ENCODE assay signal across 22 cellular contexts in genomic region chr3:52134761-52135160, GRCh38. TPM values are rescaled to one million over a fixed set of nuclear protein-coding genes. Genes with fewer than 3 reads are reported as not detected.
DNase-seq lines count a peak whose midpoint lies in the region; ATAC-seq, FAIRE-seq and TF ChIP-seq lines count a peak whose summit lies in the region.
"Had no signal": no experiment of that assay in that cellular context is flagged by ENCODE, and none has a peak within 500 bp of the region (broad histone marks: within the 10 kb centered on the region; RNA-seq: fewer than 3 reads in every experiment).

No MANE protein-coding gene starts in this region.

- no peaks in the 10 kb centered on the region for H3K9me3 Mint-ChIP-seq in WTC11
- H3K9me3 Mint-ChIP-seq: CD8-positive, alpha-beta memory T cell; H9; IgD-negative memory B cell had no signal

- H4K8ac ChIP-seq in neuronal stem cell (ENCODE audit: low read depth, low read length), result no peak overlapping the region

- no peaks in the 10 kb centered on the region for H4K20me1 ChIP-seq in GM12878 (ENCODE audit: control insufficient read depth, insufficient read depth)

- no peak overlapping the region; the same call in 1 of the 2 replicates for H2AFZ ChIP-seq in GM12878 (ENCODE audit: control insufficient read depth, low read depth, low read length)
- no peak overlapping the region for H2AFZ ChIP-seq in neuronal stem cell (ENCODE audit: low read length)

- H3K4me3 ChIP-seq in GM12878, result no peak overlapping the region
- no peak overlapping the region for H3K4me3 ChIP-seq in neuronal stem cell (ENCODE audit: low read length in 2 of 2)
- no peak overlapping the region for H3K4me3 ChIP-seq in thyroid gland (replicated peaks in 1 of 3)
- H3K4me3 ChIP-seq: SJSA1 had no signal

- H3K9me3 ChIP-seq in GM12878 (replicated peaks; ENCODE audit: control insufficient read depth, insufficient read depth, low read length) (no peaks in the 10 kb centered on the region), neuronal stem cell (replicated peaks in 1 of 2; ENCODE audit: control insufficient read depth in 2 of 2, insufficient read depth in 1 of 2, low read depth in 1 of 2, low read length in 2 of 2) (no peaks in the 10 kb centered on the region), thyroid gland (no peaks in the 10 kb centered on the region)
- H3K9me3 ChIP-seq: BE2C, SJSA1 had no signal

- H3K27ac Mint-ChIP-seq in WTC11, result no peak overlapping the region
- H3K27ac Mint-ChIP-seq: H9, IgD-negative memory B cell had no signal

- H3K23ac ChIP-seq in neuronal stem cell (ENCODE audit: low read depth, low read length, poor library complexity), result no peak overlapping the region

- H2BK120ac ChIP-seq in neuronal stem cell (ENCODE audit: low read depth, low read length), result no peak overlapping the region

- ATAC-seq in GM12878 (no peak), HG03196 (IDR thresholded peaks at IDR 0.05; ENCODE audit: unreplicated experiment) (no peak), WTC11 (no peak), GM21737 (IDR thresholded peaks at IDR 0.05; ENCODE audit: unreplicated experiment) (no peak)

- no peaks in the 10 kb centered on the region for H3K27me3 Mint-ChIP-seq in WTC11 (ENCODE audit: low read depth)
- H3K27me3 Mint-ChIP-seq: CD8-positive, alpha-beta memory T cell; IgD-negative memory B cell had no signal

- H3K4me3 Mint-ChIP-seq in WTC11, result no peak overlapping the region
- H3K4me3 Mint-ChIP-seq: CD8-positive, alpha-beta memory T cell; H9; IgD-negative memory B cell had no signal

- no TSS peak for BruUV-seq in GM12878 (replicated peaks; lab: Mats Ljungman, UMichigan)

- H3K27ac ChIP-seq in GM12878 (ENCODE audit: control insufficient read depth, insufficient read depth) (no peak overlapping the region), neuronal stem cell (replicated peaks; ENCODE audit: low read length) (no peak overlapping the region), thyroid gland (no peak overlapping the region)
- H3K27ac ChIP-seq: RWPE1, SJSA1 had no signal

- WGBS in GM12878 (ENCODE audit: insufficient coverage, insufficient replicate concordance, low lambda C conversion rate, missing lambda C conversion rate), result 36% methylated on average over 3 of the region's 3 CpGs
- WGBS in neuronal stem cell (ENCODE audit: extremely low coverage in 2 of 2, insufficient read length in 2 of 2, insufficient replicate concordance in 1 of 2), 2 donors, result no CpG with 5 or more reads among the region's 3 CpGs
- WGBS in thyroid gland, 2 donors, result 80 to 92% methylated on average over 3 of the region's 3 CpGs

- no peak overlapping the region for H3K4ac ChIP-seq in neuronal stem cell (ENCODE audit: low read length)

- peak; percentile 49 for DNase-seq in CMK (ENCODE audit: low read depth)
- DNase-seq in GM12891 (ENCODE audit: insufficient read length, low spot score), result no peak
- no peak for DNase-seq in GM12878 (ENCODE audit: low read depth, low spot score)
- no peak for DNase-seq in neuronal stem cell (ENCODE audit: low spot score)
- DNase-seq in thyroid gland, result no peak
- no peak for DNase-seq in WTC11 (ENCODE audit: low spot score)
- DNase-seq: BE2C; CD8-positive, alpha-beta memory T cell; DMS79 treated with DMSO at 0.1 percent for 48 hours; H9; MM.1S; NCI-H1105 treated with DMSO at 0.1 percent for 48 hours; NCI-H187; NCI-H2171; NCI-H446 treated with DMSO at 0.1 percent for 48 hours; SW 1271 had no signal

- intact Hi-C loops in GM12878 (cut with micrococcal nuclease; ENCODE audit: unreplicated experiment), result no loop called here
- intact Hi-C loops in thyroid gland (cut with DNase I), result no loop called here

- no peak overlapping the region for H2BK15ac ChIP-seq in neuronal stem cell (ENCODE audit: low read length)

- no peak for TF ChIP-seq EP300 in GM12878 (IDR thresholded peaks at IDR 0.05; ENCODE audit: borderline replicate concordance in 1 of 2, control insufficient read depth in 1 of 2, low read depth in 2 of 2, low read length in 2 of 2)

- H3K4me1 Mint-ChIP-seq in WTC11, result no peaks in the 10 kb centered on the region
- H3K4me1 Mint-ChIP-seq: H9, IgD-negative memory B cell had no signal

- H3K79me1 ChIP-seq in neuronal stem cell (ENCODE audit: low read depth, low read length), result no peaks in the 10 kb centered on the region

- in situ Hi-C loops in GM12878 (cut with MboI), result no loop called here

- H3K27me3 ChIP-seq in GM12878 (replicated peaks in 1 of 2; ENCODE audit: control insufficient read depth in 2 of 2, insufficient read depth in 2 of 2, low read length in 1 of 2) (no peaks in the 10 kb centered on the region), neuronal stem cell (ENCODE audit: control insufficient read depth in 3 of 3, insufficient read depth in 3 of 3, low read depth in 1 of 3, low read length in 3 of 3) (no peaks in the 10 kb centered on the region), thyroid gland (no peaks in the 10 kb centered on the region)
- H3K27me3 ChIP-seq: BE2C, SJSA1 had no signal

- H3K4me1 ChIP-seq in GM12878 (ENCODE audit: control insufficient read depth, insufficient read depth, low read length) (peaks cover 26% of the 10 kb centered on the region), neuronal stem cell (ENCODE audit: control insufficient read depth in 2 of 2, insufficient read depth in 1 of 2, low read depth in 1 of 2, low read length in 2 of 2) (peaks cover 0 to 7% of the 10 kb centered on the region in 2 donors), thyroid gland (peaks cover 0 to 8% of the 10 kb centered on the region in 2 donors)
- H3K4me1 ChIP-seq: BE2C had no signal

- SMC1A ChIA-PET in GM12878 (lab: Charles Lee; ENCODE audit: uncharacterized antibody, unreplicated experiment), result interaction anchor here (1.1 to 1.5 kb wide), 2 partner anchors 11 to 80 kb away, joined by 4 read pairs; no protein-coding TSS in a partner anchor

- peaks cover 5 to 10% of the 10 kb centered on the region in 2 experiments; a peak in 3 of 4 replicates for H3K36me3 ChIP-seq in GM12878 (ENCODE audit: control insufficient read depth in 2 of 2, insufficient read depth in 2 of 2, low read length in 1 of 2)
- peaks cover 16 to 71% of the 10 kb centered on the region in 2 donors for H3K36me3 ChIP-seq in neuronal stem cell (replicated peaks in 1 of 2; ENCODE audit: control insufficient read depth in 2 of 2, insufficient read depth in 2 of 2, low read length in 2 of 2)
- H3K36me3 ChIP-seq in thyroid gland, result no peaks in the 10 kb centered on the region
- H3K36me3 ChIP-seq: BE2C had no signal

- CTCF ChIA-PET in GM12878 (lab: Yijun Ruan, JAX) (interaction anchor here (1.1 to 2.8 kb wide), 6 partner anchors 12 to 133 kb away, joined by 3 to 19 read pairs (median 6); no protein-coding TSS in a partner anchor), WTC11 (lab: Charles Lee) (interaction anchor here (0.8 to 2.5 kb wide), 3 partner anchors 10 to 130 kb away, joined by 3 to 6 read pairs (median 4); no protein-coding TSS in a partner anchor)

- no peak for TF ChIP-seq RAD21 in GM12878 (IDR thresholded peaks at IDR 0.05; ENCODE audit: insufficient read depth, low read depth, low read length)

- H3K4me2 ChIP-seq in GM12878 (ENCODE audit: control insufficient read depth, insufficient read depth) (no peak overlapping the region), neuronal stem cell (ENCODE audit: insufficient read depth, low read length, poor library complexity, severe bottlenecking) (no peak overlapping the region)

- H3K79me2 ChIP-seq in GM12878 (ENCODE audit: control insufficient read depth, insufficient read depth, low read length), result no peaks in the 10 kb centered on the region

- POLR2A ChIA-PET in GM12878 (lab: Charles Lee), result interaction anchor here (0.9 to 1.1 kb wide), 2 partner anchors 12 to 82 kb away, joined by 3 to 4 read pairs; no protein-coding TSS in a partner anchor
- POLR2A ChIA-PET in WTC11 (lab: Charles Lee), result interaction anchor here (1.4 kb wide), 1 partner anchor 131 kb away, joined by 4 read pairs; no protein-coding TSS in a partner anchor

- no peak overlapping the region for H3K14ac ChIP-seq in neuronal stem cell (ENCODE audit: low read length)

- no peak overlapping the region for H2AK5ac ChIP-seq in neuronal stem cell (ENCODE audit: low read depth, low read length)

- H3K18ac ChIP-seq in neuronal stem cell (ENCODE audit: low read length), result no peak overlapping the region

- FAIRE-seq in GM12891 (lab: Jason Lieb, UNC) (no peak), GM12878 (lab: Jason Lieb, UNC) (no peak)
- FAIRE-seq: G401.6 had no signal

- RAD21 ChIA-PET in GM12878 (lab: Charles Lee; ENCODE audit: unreplicated experiment), result interaction anchor here (0.7 kb wide), 1 partner anchor 133 kb away, joined by 3 read pairs; no protein-coding TSS in a partner anchor

- TF ChIP-seq POLR2A in GM12891 (IDR thresholded peaks at IDR 0.05; ENCODE audit: low read depth, low read length) (no peak), GM12878 (IDR thresholded peaks at IDR 0.05; ENCODE audit: low read depth, low read length) (no peak), thyroid gland (IDR thresholded peaks at IDR 0.05) (no peak)

- TF ChIP-seq CTCF in GM12878 (IDR thresholded peaks at IDR 0.05 in 2 of 3, conservative IDR thresholded peaks at IDR 0.05 in 1 of 3; ENCODE audit: control insufficient read depth in 2 of 3, extremely low read depth in 1 of 3, insufficient read depth in 1 of 3, low read depth in 3 of 3, low read length in 3 of 3) (no peak), thyroid gland (IDR thresholded peaks at IDR 0.05) (no peak), WTC11 (IDR thresholded peaks at IDR 0.05) (no peak)

- no peak overlapping the region for H2BK12ac ChIP-seq in neuronal stem cell (ENCODE audit: low read length)

- no peak overlapping the region for H4K91ac ChIP-seq in neuronal stem cell (ENCODE audit: low read depth, low read length, poor library complexity)

- H3K9ac ChIP-seq in GM12878 (ENCODE audit: control insufficient read depth, insufficient read depth, low read length) (no peak overlapping the region), neuronal stem cell (ENCODE audit: low read depth, low read length, poor library complexity) (no peak overlapping the region)

- H3K36me3 Mint-ChIP-seq in WTC11, result peaks cover 25% of the 10 kb centered on the region
- H3K36me3 Mint-ChIP-seq: IgD-negative memory B cell had no signal

- peak overlapping the region; percentile 62 for H2BK5ac ChIP-seq in neuronal stem cell (ENCODE audit: low read length)

RNA-seq across cellular contexts. Expression of gene POC1A, which starts 19.5 kb away (rescaled TPM):
- 10.3 TPM for polyA plus RNA-seq in GM12891 (2012; ENCODE audit: low read depth, missing spikeins)
- total RNA-seq in GM12878 (2013; cell fraction: nucleolus; rRNA removed), result 10.8 and 12.3 TPM in 2 replicates
- total RNA-seq in GM12878 (2014; rRNA removed) (29.8 and 30.0 TPM in 2 replicates), GM12878 (2014; rRNA removed; fragmentation: Illumina TruSeq; extraction: Trizol) (14.6 and 15.6 TPM in 2 replicates), GM12878 (2021) (22.9 and 23.4 TPM in 2 replicates), thyroid gland (1 to 10 TPM in 2 of 4 donors, under 1 TPM in 2; 0.40 to 2.8 (median 1.5) TPM), WTC11 (2021) (31.3 to 36.2 TPM (median 34.9 TPM) in 3 replicates)
- polyA plus RNA-seq in GM12878 (2011; ENCODE audit: low read depth), result 7.9 TPM
- polyA plus RNA-seq in GM12878 (2011; rRNA removed) (13.6 and 19.7 TPM in 2 replicates), GM12878 (2014; fragmentation: Illumina TruSeq; extraction: Trizol) (16.4 and 24.1 TPM in 2 replicates), GM12878 (2014; fragmentation: Nextera tagmentation; extraction: Ambion mirVana) (10 to 100 TPM in 1 of 2 experiments, 1 to 10 TPM in 1; 8.5 to 13.0 TPM), GM12878 (2014; rRNA removed) (26.5 and 27.2 TPM in 2 replicates), GM12878 (2016; fragmentation: Nextera tagmentation; extraction: Ambion mirVana) (10 to 100 TPM; 42.3 to 49.8 TPM)
- 25.1 and 32.3 TPM in 2 replicates for polyA plus RNA-seq in GM12878 (2011; cell fraction: cytosol; rRNA removed)
- polyA plus RNA-seq in GM12878 (2011; cell fraction: nucleus; rRNA removed), result 34.4 and 38.8 TPM in 2 replicates
- 10.5 and 12.0 TPM in 2 replicates for polyA plus RNA-seq in GM12878 (2012)
- polyA minus RNA-seq in GM12878 (2011; rRNA and poly(A)+ RNA removed), result 26.1 and 31.7 TPM in 2 replicates
- polyA minus RNA-seq in GM12878 (2011; cell fraction: cytosol; rRNA and poly(A)+ RNA removed), result 6.1 and 8.1 TPM in 2 replicates
- 14.5 and 19.8 TPM in 2 replicates for polyA minus RNA-seq in GM12878 (2011; cell fraction: nucleus; rRNA and poly(A)+ RNA removed)
- polyA plus RNA-seq in neuronal stem cell (2013, experiment 1 of 2), result 18.0 TPM
- polyA plus RNA-seq in neuronal stem cell (2013, experiment 2 of 2), result 17.8 TPM
